Comparison of ENCODE assay signal across 8 cellular contexts in genomic region chr16:71722801-71723536, GRCh38. TPM values are rescaled to one million over a fixed set of nuclear protein-coding genes. Genes with fewer than 3 reads are reported as not detected.
DNase-seq lines count a peak whose midpoint lies in the region; ATAC-seq, FAIRE-seq and TF ChIP-seq lines count a peak whose summit lies in the region.

No MANE protein-coding gene starts in this region.

- peaks cover 6% of the 10 kb centered on the region for H3K27me3 Mint-ChIP-seq in activated naive CD8-positive, alpha-beta T cell treated with anti-CD3 and anti-CD28 coated beads, Interleukin-2, amount 50 U/mL, for 24 hours

- POLR2A ChIA-PET in IMR-90 (lab: Charles Lee; ENCODE audit: unreplicated experiment), result no interaction called here

- H4K12ac ChIP-seq in trophoblast cell (ENCODE audit: low read depth, low read length), result peak overlapping the region; percentile 4

- H4K5ac ChIP-seq in IMR-90 (ENCODE audit: low read depth, low read length), result no peak overlapping the region

- H3K9me3 Mint-ChIP-seq in activated naive CD8-positive, alpha-beta T cell treated with anti-CD3 and anti-CD28 coated beads, Interleukin-2, amount 50 U/mL, for 24 hours, result no peaks in the 10 kb centered on the region

- H3K27me3 ChIP-seq in IMR-90 (ENCODE audit: control insufficient read depth, insufficient read depth, low read length) (no peaks in the 10 kb centered on the region), trophoblast cell (ENCODE audit: insufficient read depth, low read length) (no peaks in the 10 kb centered on the region)

- H3K4me1 ChIP-seq in IMR-90 (ENCODE audit: control insufficient read depth, insufficient read depth, low read length) (peaks cover 5% of the 10 kb centered on the region), trophoblast cell (ENCODE audit: control insufficient read depth in 1 of 2, insufficient read depth in 2 of 2, low read length in 2 of 2) (no peaks in the 10 kb centered on the region)

- peak overlapping the region; percentile 86 for H3K4me3 ChIP-seq in IMR-90 (ENCODE audit: insufficient read depth, low read depth, low read length)
- H3K4me3 ChIP-seq in trophoblast cell (ENCODE audit: low read depth, low read length), result peak overlapping the region; percentile 89

- H3K9ac ChIP-seq in IMR-90 (ENCODE audit: low read depth, low read length) (peak overlapping the region; percentile 74), trophoblast cell (ENCODE audit: low read length) (peak overlapping the region; percentile 87)

- H3K4me3 Mint-ChIP-seq in activated naive CD8-positive, alpha-beta T cell treated with anti-CD3 and anti-CD28 coated beads, Interleukin-2, amount 50 U/mL, for 24 hours, result peak overlapping the region; percentile 91

- H4K8ac ChIP-seq in IMR-90 (ENCODE audit: low read depth in 2 of 2, low read length in 2 of 2), result peak overlapping the region in 1 of 2 experiments; percentile 10; a peak in 1 of 4 replicates
- peak overlapping the region; percentile 77 for H4K8ac ChIP-seq in trophoblast cell (ENCODE audit: low read depth, low read length)

- H2BK120ac ChIP-seq in IMR-90 (ENCODE audit: low read depth, low read length), result no peak overlapping the region
- peak overlapping the region; percentile 43 for H2BK120ac ChIP-seq in trophoblast cell (ENCODE audit: insufficient read depth, low read length, poor library complexity)

- H4K91ac ChIP-seq in IMR-90 (ENCODE audit: insufficient read depth, low read depth, low read length) (no peak overlapping the region), trophoblast cell (ENCODE audit: low read depth, low read length) (peak overlapping the region; percentile 86)

- H2BK20ac ChIP-seq in IMR-90 (ENCODE audit: low read depth, low read length), result no peak overlapping the region

- no peak overlapping the region for H2BK15ac ChIP-seq in IMR-90 (ENCODE audit: low read depth, low read length)

- H3K14ac ChIP-seq in IMR-90 (replicated peaks; ENCODE audit: low read depth, low read length) (peak overlapping the region; percentile 81), trophoblast cell (ENCODE audit: low read length) (peak overlapping the region; percentile 91)

- peaks cover 6 to 35% of the 10 kb centered on the region in 2 experiments; a peak in 3 of 4 replicates for H3K79me1 ChIP-seq in IMR-90 (ENCODE audit: low read depth in 1 of 2, low read length in 2 of 2)
- peaks cover 5% of the 10 kb centered on the region for H3K79me1 ChIP-seq in trophoblast cell (ENCODE audit: low read length)

- DNase-seq in EH (ENCODE audit: low read depth), result peak; percentile 81
- DNase-seq in IMR-90, result peak; percentile 54
- peak; percentile 75 to 77 for DNase-seq in SW 1271 (lab: John Stamatoyannopoulos, UW)
- peak; percentile 66 for DNase-seq in activated naive CD8-positive, alpha-beta T cell treated with anti-CD3 and anti-CD28 coated beads, Interleukin-2, amount 50 U/mL, for 24 hours
- DNase-seq in cardiac septum (ENCODE audit: low spot score), result peak; percentile 83
- DNase-seq in trophoblast cell, result peak; percentile 62 to 66
- peak; percentile 83 for DNase-seq in urothelium cell line (ENCODE audit: low spot score)

- no peaks in the 10 kb centered on the region; the same call in 1 of the 2 replicates for H3K9me1 ChIP-seq in IMR-90 (ENCODE audit: insufficient read depth, low read length)

- H2AK9ac ChIP-seq in IMR-90 (replicated peaks; ENCODE audit: low read depth, low read length, poor library complexity), result peak overlapping the region; percentile 92

- H3K4ac ChIP-seq in IMR-90 (ENCODE audit: low read depth, low read length), result peak overlapping the region; percentile 66
- H3K4ac ChIP-seq in trophoblast cell (ENCODE audit: low read depth, low read length), result no peak overlapping the region

- WGBS in IMR-90 (ENCODE audit: extremely low coverage in 2 of 2, insufficient read length in 1 of 2), 2 experiments, result 0% methylated on average over 25 of the region's 59 CpGs; no CpG with 5 or more reads in 1 of the 2 experiments
- no CpG with 5 or more reads among the region's 59 CpGs for WGBS in trophoblast cell (ENCODE audit: extremely low coverage, insufficient coverage, insufficient read length)

- H3K27ac Mint-ChIP-seq in activated naive CD8-positive, alpha-beta T cell treated with anti-CD3 and anti-CD28 coated beads, Interleukin-2, amount 50 U/mL, for 24 hours, result peak overlapping the region; percentile 76

- dilution Hi-C loops in IMR-90 (cut with HindIII; ENCODE audit: low sequenced_read_pairs, unreplicated experiment), result no loop called here

- peak overlapping the region; percentile 89 for H3K4me2 ChIP-seq in IMR-90 (ENCODE audit: low read depth, low read length)
- peak overlapping the region; percentile 95 for H3K4me2 ChIP-seq in trophoblast cell (ENCODE audit: low read length)

- H2AK5ac ChIP-seq in IMR-90 (ENCODE audit: low read depth, low read length) (no peak overlapping the region), trophoblast cell (ENCODE audit: low read length) (no peak overlapping the region)

- no peaks in the 10 kb centered on the region for H3K36me3 Mint-ChIP-seq in activated naive CD8-positive, alpha-beta T cell treated with anti-CD3 and anti-CD28 coated beads, Interleukin-2, amount 50 U/mL, for 24 hours (ENCODE audit: low read depth)

- no peak overlapping the region for H2BK12ac ChIP-seq in trophoblast cell (ENCODE audit: low read length)

- H3K18ac ChIP-seq in IMR-90 (ENCODE audit: low read depth, low read length) (peak overlapping the region; percentile 39; the same call in 1 of the 2 replicates), trophoblast cell (ENCODE audit: low read length) (peak overlapping the region; percentile 66)

- TF ChIP-seq RAD21 in IMR-90 (IDR thresholded peaks at IDR 0.05; ENCODE audit: low read length), result no peak

- in situ Hi-C loops in IMR-90 (cut with MboI; ENCODE audit: low sequenced_read_pairs), result no loop called here

- H2BK5ac ChIP-seq in IMR-90 (ENCODE audit: low read depth, low read length, poor library complexity, severe bottlenecking) (peak overlapping the region; percentile 31), trophoblast cell (ENCODE audit: low read depth, low read length, poor library complexity) (peak overlapping the region; percentile 22)

- peaks cover 20% of the 10 kb centered on the region for H3K4me1 Mint-ChIP-seq in activated naive CD8-positive, alpha-beta T cell treated with anti-CD3 and anti-CD28 coated beads, Interleukin-2, amount 50 U/mL, for 24 hours

- peaks cover 5% of the 10 kb centered on the region for H3K79me2 ChIP-seq in trophoblast cell (ENCODE audit: control insufficient read depth, insufficient read depth, low read length, poor library complexity)

- no peak for FAIRE-seq in urothelium cell line (lab: Jason Lieb, UNC)

- no peak for TF ChIP-seq CTCF in IMR-90 (conservative IDR thresholded peaks at IDR 0.05; ENCODE audit: low read depth, low read length)

- intact Hi-C loops in IMR-90 (cut with micrococcal nuclease) (no loop called here), cardiac septum (cut with DNase I) (loop anchor here (5.0 kb wide), 2 partner anchors 84 to 159 kb away; partner anchors contain the start of genes AP1G1 and ZNF821)

- H3K27ac ChIP-seq in IMR-90 (ENCODE audit: insufficient read depth, low read length) (peak overlapping the region; percentile 25), trophoblast cell (ENCODE audit: low read depth, low read length) (peak overlapping the region; percentile 65)

- peak overlapping the region; percentile 97 for H2AFZ ChIP-seq in IMR-90 (replicated peaks; ENCODE audit: low read length, poor library complexity)
- H2AFZ ChIP-seq in trophoblast cell (ENCODE audit: insufficient read depth, low read length, poor library complexity), result peak overlapping the region; percentile 97

- H3K23ac ChIP-seq in IMR-90 (ENCODE audit: low read depth, low read length) (peak overlapping the region; percentile 89), trophoblast cell (ENCODE audit: low read length) (no peak overlapping the region)

- H3K36me3 ChIP-seq in IMR-90 (ENCODE audit: control insufficient read depth, insufficient read depth, low read length), result no peaks in the 10 kb centered on the region
- H3K36me3 ChIP-seq in trophoblast cell (ENCODE audit: control insufficient read depth in 1 of 2, insufficient read depth in 2 of 2, low read length in 2 of 2), result no peaks in the 10 kb centered on the region

- TF ChIP-seq POLR2A in IMR-90 (IDR thresholded peaks at IDR 0.05; ENCODE audit: low read depth, low read length), result no peak; the same call in 1 of the 2 replicates

- no TSS peak for BruUV-seq in IMR-90 (replicated peaks; lab: Mats Ljungman, UMichigan)

- H3K9me3 ChIP-seq in IMR-90 (ENCODE audit: control insufficient read depth, insufficient read depth, low read length) (no peaks in the 10 kb centered on the region), trophoblast cell (ENCODE audit: insufficient read depth, low read depth, low read length) (no peaks in the 10 kb centered on the region)

- peaks cover 10% of the 10 kb centered on the region for H4K20me1 ChIP-seq in IMR-90 (ENCODE audit: insufficient read depth, low read length)

- H3K56ac ChIP-seq in IMR-90 (ENCODE audit: extremely low read depth, insufficient read depth, low read length), result peak overlapping the region; percentile 32; the same call in 1 of the 2 replicates

- ATAC-seq in GM21619 (IDR thresholded peaks at IDR 0.05; ENCODE audit: unreplicated experiment) (peak; percentile 33), IMR-90 (ENCODE audit: low read depth) (peak; percentile 73)
- peak; percentile 60 for ATAC-seq in activated naive CD8-positive, alpha-beta T cell treated with anti-CD3 and anti-CD28 coated beads, Interleukin-2, amount 50 U/mL, for 24 hours

- CTCF ChIA-PET in IMR-90 (lab: Yijun Ruan, JAX), result interaction anchor here (0.6 kb wide), 1 partner anchor 1126 kb away, joined by 5 read pairs; no protein-coding TSS in a partner anchor

TF ChIP-seq in IMR-90, 13 proteins besides CTCF, POLR2A, EP300 and RAD21 (continues in another document):
- TF ChIP-seq NFE2L2 (IDR thresholded peaks at IDR 0.05; ENCODE audit: low read depth, low read length), result no peak
- peak; percentile 9; the same call in 1 of the 2 replicates for TF ChIP-seq MXI1 (IDR thresholded peaks at IDR 0.05; ENCODE audit: borderline replicate concordance, low read depth, low read length)
- no peak for TF ChIP-seq USF2 (IDR thresholded peaks at IDR 0.05; ENCODE audit: low read depth, low read length)
- 0 out of 2 replicates have a peak, but pooled peaks have one; percentile 36 for TF ChIP-seq MAZ (IDR thresholded peaks at IDR 0.05; ENCODE audit: borderline replicate concordance, low read depth, low read length)
- no peak for TF ChIP-seq RCOR1 (IDR thresholded peaks at IDR 0.05; ENCODE audit: insufficient replicate concordance, low read length)

RNA-seq across cellular contexts. Expression of gene PHLPP2, which starts 1.5 kb away (rescaled TPM):
- total RNA-seq in IMR-90 (2012; rRNA removed), result 9.2 and 10.2 TPM in 2 replicates
- 5.8 and 6.8 TPM in 2 replicates for polyA plus RNA-seq in IMR-90 (2012; rRNA removed)
- 2.2 and 2.6 TPM in 2 replicates for polyA plus RNA-seq in IMR-90 (2012; cell fraction: cytosol; rRNA removed)
- 9.2 and 17.4 TPM in 2 replicates for polyA plus RNA-seq in IMR-90 (2012; cell fraction: nucleus; rRNA removed; ENCODE audit: low replicate concordance)
- 6.6 TPM for total RNA-seq in cardiac septum
- polyA plus RNA-seq in trophoblast cell (2013), result 3.4 and 4.0 TPM in 2 replicates

Comparison
In these comparisons a context has a peak if more than half of its experiments do, and no peak if none do; other contexts are left out.
1. Peak in every context shown above with its lines: DNase-seq, ATAC-seq, H3K4me3 ChIP-seq and H3K27ac ChIP-seq.